In genomic region chr3:196339044-196339443, GRCh38 we compare ENCODE assay signal across 1 cellular context.
TF ChIP-seq lines count a peak whose summit lies in the region.

No MANE protein-coding gene starts in this region.

TF ChIP-seq in K562, 482 proteins besides CTCF, POLR2A, EP300 and RAD21 (continued from another document):
- TF ChIP-seq FOXP4 (CRISPR knock-in tag; IDR thresholded peaks at IDR 0.05; ENCODE audit: borderline replicate concordance) (no peak), GTF2A2 (tag; IDR thresholded peaks at IDR 0.05) (0 out of 2 replicates have a peak, but pooled peaks have one; percentile 10), CBX8 (IDR thresholded peaks at IDR 0.05; ENCODE audit: borderline replicate concordance, extremely low read depth, low read depth, low read length, poor library complexity, severe bottlenecking) (no peak), TCF3 (CRISPR knock-in tag; IDR thresholded peaks at IDR 0.05) (no peak), L3MBTL2 (IDR thresholded peaks at IDR 0.05) (no peak), ZNF551 (CRISPR knock-in tag; IDR thresholded peaks at IDR 0.05) (no peak), ZNF274 (IDR thresholded peaks at IDR 0.05; ENCODE audit: borderline replicate concordance, low read depth, low read length) (no peak), MBD2 (IDR thresholded peaks at IDR 0.05; ENCODE audit: borderline replicate concordance, low read depth) (no peak), NFRKB (IDR thresholded peaks at IDR 0.05; ENCODE audit: low read depth) (no peak), ZNF778 (CRISPR knock-in tag; IDR thresholded peaks at IDR 0.05) (no peak), USF1 (CRISPR knock-in tag; IDR thresholded peaks at IDR 0.05) (no peak), ZNF398 (CRISPR knock-in tag; IDR thresholded peaks at IDR 0.05) (no peak), ATF3 (IDR thresholded peaks at IDR 0.05) (no peak), ATF3 (CRISPR knock-in tag; conservative IDR thresholded peaks at IDR 0.05) (no peak), MTA1 (IDR thresholded peaks at IDR 0.05; ENCODE audit: borderline replicate concordance) (no peak), CHCHD3 (CRISPR knock-in tag; IDR thresholded peaks at IDR 0.05) (no peak), TCFL5 (CRISPR knock-in tag; conservative IDR thresholded peaks at IDR 0.05) (no peak), ZNF121 (CRISPR knock-in tag; conservative IDR thresholded peaks at IDR 0.05) (no peak), PHF8 (IDR thresholded peaks at IDR 0.05; ENCODE audit: borderline replicate concordance, low read length) (no peak), HMBOX1 (IDR thresholded peaks at IDR 0.05) (no peak), ARHGAP35 (IDR thresholded peaks at IDR 0.05; ENCODE audit: partially characterized antibody) (peak; percentile 10), ZNF124 (CRISPR knock-in tag; IDR thresholded peaks at IDR 0.05) (no peak), RAD51 (IDR thresholded peaks at IDR 0.05; ENCODE audit: borderline replicate concordance, low read depth) (no peak), NCOA4 (IDR thresholded peaks at IDR 0.05; ENCODE audit: partially characterized antibody) (no peak), NR2C2 (CRISPR knock-in tag; IDR thresholded peaks at IDR 0.05) (no peak), NR2C2 (tag; IDR thresholded peaks at IDR 0.05) (no peak), PHF21A (IDR thresholded peaks at IDR 0.05; ENCODE audit: borderline replicate concordance, low read depth) (no peak), STAT5A (IDR thresholded peaks at IDR 0.05; ENCODE audit: borderline replicate concordance, low read length) (no peak), HDAC8 (tag; IDR thresholded peaks at IDR 0.05) (no peak), ZNF699 (CRISPR knock-in tag; IDR thresholded peaks at IDR 0.05; ENCODE audit: insufficient replicate concordance) (no peak), STAT6 (CRISPR knock-in tag; IDR thresholded peaks at IDR 0.05) (no peak), BRD4 (IDR thresholded peaks at IDR 0.05) (peak; percentile 88), ZNF444 (CRISPR knock-in tag; IDR thresholded peaks at IDR 0.05) (no peak), PRMT5 (CRISPR knock-in tag; IDR thresholded peaks at IDR 0.05) (no peak), GTF2E2 (tag; IDR thresholded peaks at IDR 0.05) (peak; percentile 89; the same call in 1 of the 2 replicates), FOXA1 (IDR thresholded peaks at IDR 0.05; ENCODE audit: borderline replicate concordance) (no peak), ELF1 (tag; IDR thresholded peaks at IDR 0.05) (0 out of 2 replicates have a peak, but pooled peaks have one; percentile 1)
- TF ChIP-seq, protein P1, sequence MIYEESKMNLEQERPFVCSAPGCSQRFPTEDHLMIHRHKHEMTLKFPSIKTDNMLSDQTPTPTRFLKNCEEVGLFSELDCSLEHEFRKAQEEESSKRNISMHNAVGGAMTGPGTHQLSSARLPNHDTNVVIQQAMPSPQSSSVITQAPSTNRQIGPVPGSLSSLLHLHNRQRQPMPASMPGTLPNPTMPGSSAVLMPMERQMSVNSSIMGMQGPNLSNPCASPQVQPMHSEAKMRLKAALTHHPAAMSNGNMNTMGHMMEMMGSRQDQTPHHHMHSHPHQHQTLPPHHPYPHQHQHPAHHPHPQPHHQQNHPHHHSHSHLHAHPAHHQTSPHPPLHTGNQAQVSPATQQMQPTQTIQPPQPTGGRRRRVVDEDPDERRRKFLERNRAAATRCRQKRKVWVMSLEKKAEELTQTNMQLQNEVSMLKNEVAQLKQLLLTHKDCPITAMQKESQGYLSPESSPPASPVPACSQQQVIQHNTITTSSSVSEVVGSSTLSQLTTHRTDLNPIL (CRISPR knock-in tag; IDR thresholded peaks at IDR 0.05) = no peak
- TF ChIP-seq, protein P2, sequence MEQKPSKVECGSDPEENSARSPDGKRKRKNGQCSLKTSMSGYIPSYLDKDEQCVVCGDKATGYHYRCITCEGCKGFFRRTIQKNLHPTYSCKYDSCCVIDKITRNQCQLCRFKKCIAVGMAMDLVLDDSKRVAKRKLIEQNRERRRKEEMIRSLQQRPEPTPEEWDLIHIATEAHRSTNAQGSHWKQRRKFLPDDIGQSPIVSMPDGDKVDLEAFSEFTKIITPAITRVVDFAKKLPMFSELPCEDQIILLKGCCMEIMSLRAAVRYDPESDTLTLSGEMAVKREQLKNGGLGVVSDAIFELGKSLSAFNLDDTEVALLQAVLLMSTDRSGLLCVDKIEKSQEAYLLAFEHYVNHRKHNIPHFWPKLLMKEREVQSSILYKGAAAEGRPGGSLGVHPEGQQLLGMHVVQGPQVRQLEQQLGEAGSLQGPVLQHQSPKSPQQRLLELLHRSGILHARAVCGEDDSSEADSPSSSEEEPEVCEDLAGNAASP (IDR thresholded peaks at IDR 0.05) = no peak
- TF ChIP-seq, protein P3, sequence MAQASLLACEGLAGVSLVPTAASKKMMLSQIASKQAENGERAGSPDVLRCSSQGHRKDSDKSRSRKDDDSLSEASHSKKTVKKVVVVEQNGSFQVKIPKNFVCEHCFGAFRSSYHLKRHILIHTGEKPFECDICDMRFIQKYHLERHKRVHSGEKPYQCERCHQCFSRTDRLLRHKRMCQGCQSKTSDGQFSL (CRISPR knock-in tag; IDR thresholded peaks at IDR 0.05) = no peak
- TF ChIP-seq, protein P3 (tag; IDR thresholded peaks at IDR 0.05) = 0 out of 4 replicates have a peak, but pooled peaks of 1 of the 2 experiments have one; percentile 29
TF ChIP-seq in K562: peak in this region for 10.
